Comparison of ENCODE assay signal across 16 cellular contexts in genomic region chr3:45706133-45706808, GRCh38. TPM values are rescaled to one million over a fixed set of nuclear protein-coding genes. Genes with fewer than 3 reads are reported as not detected.
A peak's percentile ranks its signal among the peaks of the same experiment; 100 is the strongest.
DNase-seq lines count a peak whose midpoint lies in the region; ATAC-seq and TF ChIP-seq lines count a peak whose summit lies in the region.
"Had no signal": no experiment of that assay in that cellular context is flagged by ENCODE, and none has a peak within 500 bp of the region (broad histone marks: within the 10 kb centered on the region; RNA-seq: fewer than 3 reads in every experiment).

No MANE protein-coding gene starts in this region.

- no peaks in the 10 kb centered on the region for H3K9me3 ChIP-seq in transverse colon
- H3K9me3 ChIP-seq: esophagus squamous epithelium, right atrium auricular region, uterus had no signal

- TF ChIP-seq POLR2A in transverse colon (IDR thresholded peaks at IDR 0.05) = no peak

- no peak for DNase-seq in activated CD8-positive, alpha-beta memory T cell treated with anti-CD3 and anti-CD28 coated beads, Interleukin-2, amount 10 ng/mL, durations not matched to agents 7 days and 5 days
- no peak for DNase-seq in activated CD8-positive, alpha-beta memory T cell treated with anti-CD3 and anti-CD28 coated beads for 24 hours
- DNase-seq in naive B cell = no peak
- DNase-seq in foreskin fibroblast = no peak
- no peak for DNase-seq in transverse colon
- DNase-seq: dorsolateral prefrontal cortex, esophagus squamous epithelium, NCI-H187, NCI-H510A, T-cell, uterus had no signal

- H3K27me3 Mint-ChIP-seq in activated CD8-positive, alpha-beta memory T cell treated with anti-CD3 and anti-CD28 coated beads, Interleukin-2, amount 10 ng/mL, durations not matched to agents 7 days and 5 days = no peaks in the 10 kb centered on the region
- H3K27me3 Mint-ChIP-seq in activated naive CD8-positive, alpha-beta T cell = no peaks in the 10 kb centered on the region
- no peaks in the 10 kb centered on the region for H3K27me3 Mint-ChIP-seq in naive B cell
- H3K27me3 Mint-ChIP-seq: T-cell had no signal

- CTCF ChIA-PET in activated CD8-positive, alpha-beta memory T cell treated with anti-CD3 and anti-CD28 coated beads, Interleukin-2, amount 10 ng/mL, durations not matched to agents 7 days and 5 days (lab: Charles Lee) = no interaction called here

- intact Hi-C loops in transverse colon (cut with DNase I; ENCODE audit: low total_unique reads) = no loop called here

- TF ChIP-seq EP300 in transverse colon (IDR thresholded peaks at IDR 0.05; ENCODE audit: low read depth) = no peak

- no peak overlapping the region for H3K4me3 Mint-ChIP-seq in activated CD8-positive, alpha-beta memory T cell treated with anti-CD3 and anti-CD28 coated beads, Interleukin-2, amount 10 ng/mL, durations not matched to agents 7 days and 5 days
- no peak overlapping the region for H3K4me3 Mint-ChIP-seq in activated naive CD8-positive, alpha-beta T cell
- no peak overlapping the region for H3K4me3 Mint-ChIP-seq in naive B cell
- H3K4me3 Mint-ChIP-seq: T-cell had no signal

- peak; percentile 20 for ATAC-seq in activated CD8-positive, alpha-beta memory T cell treated with anti-CD3 and anti-CD28 coated beads, Interleukin-2, amount 10 ng/mL, durations not matched to agents 7 days and 5 days
- ATAC-seq in GM18861 (IDR thresholded peaks at IDR 0.05; ENCODE audit: unreplicated experiment) (peak; percentile 58), naive B cell (ENCODE audit: low read depth in 2 of 2) (no peak), HG03159 (IDR thresholded peaks at IDR 0.05; ENCODE audit: unreplicated experiment) (no peak)
- ATAC-seq: Right ventricle myocardium inferior, T-cell had no signal

- TF ChIP-seq CTCF in foreskin fibroblast (IDR thresholded peaks at IDR 0.05; ENCODE audit: low read depth, low read length) = no peak
- no peak for TF ChIP-seq CTCF in transverse colon (IDR thresholded peaks at IDR 0.05)

- H3K4me1 ChIP-seq in transverse colon = peaks cover 0 to 13% (median 11%) of the 10 kb centered on the region in 4 donors
- H3K4me1 ChIP-seq: esophagus squamous epithelium, uterus had no signal

- no peak overlapping the region for H3K4me3 ChIP-seq in foreskin fibroblast (ENCODE audit: low read depth in 1 of 2, low read length in 2 of 2)
- H3K4me3 ChIP-seq in transverse colon = no peak overlapping the region
- H3K4me3 ChIP-seq: dorsolateral prefrontal cortex, esophagus squamous epithelium, right atrium auricular region, uterus had no signal

- no peaks in the 10 kb centered on the region for H3K27me3 ChIP-seq in transverse colon
- H3K27me3 ChIP-seq: dorsolateral prefrontal cortex, esophagus squamous epithelium, right atrium auricular region, uterus had no signal

- H3K27ac ChIP-seq in transverse colon = no peak overlapping the region
- H3K27ac ChIP-seq: dorsolateral prefrontal cortex, esophagus squamous epithelium, right atrium auricular region, uterus had no signal

- peaks cover 18% of the 10 kb centered on the region for H3K4me1 Mint-ChIP-seq in activated CD8-positive, alpha-beta memory T cell treated with anti-CD3 and anti-CD28 coated beads, Interleukin-2, amount 10 ng/mL, durations not matched to agents 7 days and 5 days
- peaks cover 53% of the 10 kb centered on the region for H3K4me1 Mint-ChIP-seq in activated naive CD8-positive, alpha-beta T cell (ENCODE audit: low read depth)
- peaks cover 0 to 16% (median 15%) of the 10 kb centered on the region in 3 donors for H3K4me1 Mint-ChIP-seq in naive B cell

- H3K36me3 ChIP-seq in transverse colon = peaks cover 0 to 32% (median 8%) of the 10 kb centered on the region in 4 donors
- H3K36me3 ChIP-seq: uterus had no signal

- peak overlapping the region; percentile 64 for H3K27ac Mint-ChIP-seq in activated CD8-positive, alpha-beta memory T cell treated with anti-CD3 and anti-CD28 coated beads, Interleukin-2, amount 10 ng/mL, durations not matched to agents 7 days and 5 days
- peak overlapping the region; percentile 75 for H3K27ac Mint-ChIP-seq in activated naive CD8-positive, alpha-beta T cell
- peak overlapping the region in 4 of 6 donors; percentile 11 to 69 (median 57) for H3K27ac Mint-ChIP-seq in naive B cell

- in situ Hi-C loops in transverse colon (cut with MboI; ENCODE audit: low pct_ligation_motif_present in 1 of 4, low pct_unique_long_range_greater_than_20kb in 1 of 4, low sequenced_read_pairs in 3 of 4) = no loop called here

- 57 to 75% methylated on average over 1 of the region's 1 CpG for WGBS in transverse colon (ENCODE audit: low coverage in 1 of 2), 2 donors

- no peaks in the 10 kb centered on the region for H3K9me3 Mint-ChIP-seq in activated CD8-positive, alpha-beta memory T cell treated with anti-CD3 and anti-CD28 coated beads, Interleukin-2, amount 10 ng/mL, durations not matched to agents 7 days and 5 days (ENCODE audit: low read depth)
- H3K9me3 Mint-ChIP-seq in activated naive CD8-positive, alpha-beta T cell (ENCODE audit: low read depth) = no peaks in the 10 kb centered on the region
- H3K9me3 Mint-ChIP-seq in naive B cell = no peaks in the 10 kb centered on the region
- H3K9me3 Mint-ChIP-seq: T-cell had no signal

- H3K36me3 Mint-ChIP-seq in activated CD8-positive, alpha-beta memory T cell treated with anti-CD3 and anti-CD28 coated beads, Interleukin-2, amount 10 ng/mL, durations not matched to agents 7 days and 5 days = peaks cover 47% of the 10 kb centered on the region
- H3K36me3 Mint-ChIP-seq in activated naive CD8-positive, alpha-beta T cell = peaks cover 18% of the 10 kb centered on the region
- peaks cover 15 to 26% of the 10 kb centered on the region in 2 donors for H3K36me3 Mint-ChIP-seq in naive B cell

RNA-seq across cellular contexts. Expression of gene SACM1L, which starts 17.1 kb away (rescaled TPM):
- 10 to 100 TPM; 71.6 to 88.7 TPM for total RNA-seq in activated CD8-positive, alpha-beta memory T cell treated with anti-CD3 and anti-CD28 coated beads, Interleukin-2, amount 10 ng/mL, durations not matched to agents 7 days and 5 days
- 10 to 100 TPM in 4 of 6 donors, 1 to 10 TPM in 2; 7.3 to 19.2 (median 15.4) TPM for polyA plus RNA-seq in naive B cell (ENCODE audit: low read depth in 6 of 6)
- total RNA-seq in transverse colon = 10 to 100 TPM in 3 of 4 donors, 1 to 10 TPM in 1; 8.6 to 71.9 (median 53.8) TPM

Comparison
In these comparisons a context has a peak if more than half of its experiments do, and no peak if none do; other contexts are left out.
1. ATAC-seq: peak in activated CD8-positive, alpha-beta memory T cell treated with anti-CD3 and anti-CD28 coated beads, Interleukin-2, amount 10 ng/mL, durations not matched to agents 7 days and 5 days (single experiment) and GM18861 (single experiment); none in naive B cell (0 of 2) and HG03159 (single experiment).
2. Peak in every context shown above with its lines, with median percentiles within 50 percentile points of each other: H3K27ac Mint-ChIP-seq.